ENCODE assay signal across 19 cellular contexts in the genomic region with DNA sequence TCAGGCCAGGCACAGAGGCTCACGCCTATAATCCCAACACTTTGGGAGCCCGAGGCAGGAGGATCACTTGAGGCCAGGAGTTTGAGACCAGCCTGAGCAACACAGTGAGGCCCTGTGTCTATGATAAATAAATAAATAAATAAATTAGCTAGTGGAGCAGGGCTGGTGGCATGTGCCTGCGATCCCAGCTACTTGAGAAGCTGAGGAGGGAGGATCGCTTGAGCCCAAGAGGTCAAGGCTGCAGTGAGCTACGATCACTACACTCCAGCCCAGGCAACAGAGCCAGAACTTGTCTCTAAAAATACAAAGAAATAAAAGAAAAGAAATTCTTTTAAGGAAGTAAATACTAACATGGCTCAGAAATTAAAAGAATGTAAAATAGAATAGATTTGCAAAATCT.
"Had no signal": no experiment of that assay in that cellular context is flagged by ENCODE, and none has a peak within 500 bp of the region (broad histone marks: within the 10 kb centered on the region; RNA-seq: fewer than 3 reads in every experiment).

No MANE protein-coding gene starts in this region.

- H3K4me3 Mint-ChIP-seq: activated CD4-positive, alpha-beta T cell treated with anti-CD3 and anti-CD28 coated beads, Interleukin-2, amount 10 ng/mL, durations not matched to agents 7 days and 5 days; activated CD8-positive, alpha-beta T cell treated with anti-CD3 and anti-CD28 coated beads, Interleukin-2, amount 10 ng/mL, durations not matched to agents 7 days and 5 days; activated naive CD8-positive, alpha-beta T cell; activated T-cell treated with anti-CD3 and anti-CD28 coated beads, Interleukin-2, amount 50 U/mL, for 72 hours; immature natural killer cell; nephron progenitor cell; T-helper 1 cell treated with Interleukin-12 subunit alpha and Interleukin-12 subunit beta and Interleukin-4 antibody, amounts not matched to agents 30 μg/mL and 1 μg/mL, for 36 hours had no signal

- ATAC-seq: activated CD8-positive, alpha-beta T cell treated with anti-CD3 and anti-CD28 coated beads, Interleukin-2, amount 10 ng/mL, durations not matched to agents 7 days and 5 days; activated T-cell treated with anti-CD3 and anti-CD28 coated beads, Interleukin-2, amount 50 U/mL, for 72 hours; gastrocnemius medialis; stimulated activated naive CD8-positive, alpha-beta T cell treated with anti-CD3 and anti-CD28 coated beads, Interleukin-15, Interleukin-2, amounts not matched to agents 100 U/mL and 50 U/mL, for 24 hours had no signal

- H3K27me3 Mint-ChIP-seq: activated naive CD8-positive, alpha-beta T cell had no signal

- H3K9me3 Mint-ChIP-seq: activated CD4-positive, alpha-beta T cell treated with anti-CD3 and anti-CD28 coated beads, Interleukin-2, amount 10 ng/mL, durations not matched to agents 7 days and 5 days; activated T-cell treated with anti-CD3 and anti-CD28 coated beads, Interleukin-2, amount 50 U/mL, for 72 hours; immature natural killer cell; nephron progenitor cell; T-helper 1 cell treated with Interleukin-12 subunit alpha and Interleukin-12 subunit beta and Interleukin-4 antibody, amounts not matched to agents 30 μg/mL and 1 μg/mL, for 36 hours had no signal

- H3K4me3 ChIP-seq: cardiac muscle cell, gastrocnemius medialis, lung, SJSA1, upper lobe of left lung had no signal

- DNase-seq: activated CD4-positive, alpha-beta T cell treated with anti-CD3 and anti-CD28 coated beads, Interleukin-2, amount 10 ng/mL, durations not matched to agents 7 days and 5 days; activated CD8-positive, alpha-beta T cell treated with anti-CD3 and anti-CD28 coated beads, Interleukin-2, amount 10 ng/mL, durations not matched to agents 7 days and 5 days; activated gamma-delta T cell treated with Interleukin-2 at 50 U/mL for 16 hours; activated T-cell treated with anti-CD3 and anti-CD28 coated beads, Interleukin-2, amount 50 U/mL, for 72 hours; amniotic stem cell; gastrocnemius medialis; immature natural killer cell; midbrain; nephron progenitor cell; occipital lobe; retina; stimulated activated CD4-positive, alpha-beta T cell treated with anti-CD3 and anti-CD28 coated beads, Interleukin-2, amount 100 ng/mL, for 24 hours; stimulated activated naive CD8-positive, alpha-beta T cell treated with anti-CD3 and anti-CD28 coated beads, Interleukin-15, Interleukin-2, amounts not matched to agents 100 U/mL and 50 U/mL, for 24 hours had no signal

- H3K27ac Mint-ChIP-seq: activated CD4-positive, alpha-beta T cell treated with anti-CD3 and anti-CD28 coated beads, Interleukin-2, amount 10 ng/mL, durations not matched to agents 7 days and 5 days; activated CD8-positive, alpha-beta T cell treated with anti-CD3 and anti-CD28 coated beads, Interleukin-2, amount 10 ng/mL, durations not matched to agents 7 days and 5 days; activated naive CD8-positive, alpha-beta T cell; activated T-cell treated with anti-CD3 and anti-CD28 coated beads, Interleukin-2, amount 50 U/mL, for 72 hours; nephron progenitor cell; T-helper 1 cell treated with Interleukin-12 subunit alpha and Interleukin-12 subunit beta and Interleukin-4 antibody, amounts not matched to agents 30 μg/mL and 1 μg/mL, for 36 hours had no signal

- H3K27ac ChIP-seq: cardiac muscle cell, SJSA1 had no signal

- H3K36me3 Mint-ChIP-seq: activated naive CD8-positive, alpha-beta T cell had no signal
